15 cellular contexts compared by ENCODE assay signal in genomic region chr7:70498232-70498631, GRCh38.
DNase-seq lines count a peak whose midpoint lies in the region; ATAC-seq and TF ChIP-seq lines count a peak whose summit lies in the region.
"Had no signal": no experiment of that assay in that cellular context is flagged by ENCODE, and none has a peak within 500 bp of the region (broad histone marks: within the 10 kb centered on the region; RNA-seq: fewer than 3 reads in every experiment).

No MANE protein-coding gene starts in this region.

- DNase-seq in NCI-H748 (lab: John Stamatoyannopoulos, UW; ENCODE audit: unreplicated experiment): peak; percentile 21
- DNase-seq in NCI-H748 treated with DMSO at 0.1 percent for 48 hours (lab: John Stamatoyannopoulos, UW): no peak
- DNase-seq in NCI-H187 (lab: John Stamatoyannopoulos, UW): peak; percentile 26 to 48
- DNase-seq in NCI-H69 (lab: John Stamatoyannopoulos, UW): peak; percentile 61
- no peak for DNase-seq in upper lobe of right lung
- DNase-seq in colonic mucosa: no peak
- DNase-seq in NAMALWA (ENCODE audit: low spot score): no peak
- DNase-seq in HUDEP-2 (lab: John Stamatoyannopoulos, UW; ENCODE audit: unreplicated experiment in 76 of 76): no peak
- DNase-seq: CD4-positive, CD25-positive, alpha-beta regulatory T cell; GM23248; NCI-H2227 treated with DMSO at 0.1 percent for 48 hours; NCI-H82; Peyer's patch; SHP77; T-helper 17 cell had no signal

- H3K36me3 ChIP-seq in upper lobe of right lung: no peaks in the 10 kb centered on the region
- H3K36me3 ChIP-seq in colonic mucosa: no peaks in the 10 kb centered on the region
- H3K36me3 ChIP-seq: Peyer's patch had no signal

- H3K27ac ChIP-seq in upper lobe of right lung (no peak overlapping the region), colonic mucosa (no peak overlapping the region)
- H3K27ac ChIP-seq: GM23248, Peyer's patch had no signal

- TF ChIP-seq CTCF in upper lobe of right lung (IDR thresholded peaks at IDR 0.05): no peak
- TF ChIP-seq CTCF in colonic mucosa (IDR thresholded peaks at IDR 0.05): no peak

- H3K9ac ChIP-seq in colonic mucosa (ENCODE audit: low read depth in 2 of 2, low read length in 2 of 2): no peak overlapping the region
- H3K9ac ChIP-seq: GM23248 had no signal

- H3K9me3 ChIP-seq in upper lobe of right lung (no peaks in the 10 kb centered on the region), colonic mucosa (no peaks in the 10 kb centered on the region)
- H3K9me3 ChIP-seq: Peyer's patch had no signal

- H3K4me3 ChIP-seq in upper lobe of right lung (no peak overlapping the region), colonic mucosa (no peak overlapping the region)
- H3K4me3 ChIP-seq: GM23248, Peyer's patch had no signal

- H3K27me3 ChIP-seq in upper lobe of right lung (no peaks in the 10 kb centered on the region), colonic mucosa (no peaks in the 10 kb centered on the region)
- H3K27me3 ChIP-seq: Peyer's patch had no signal

- H3K4me1 ChIP-seq in upper lobe of right lung (no peaks in the 10 kb centered on the region), colonic mucosa (no peaks in the 10 kb centered on the region)
- H3K4me1 ChIP-seq: Peyer's patch had no signal

- no peak for ATAC-seq in upper lobe of right lung
- ATAC-seq: T-helper 17 cell had no signal

- intact Hi-C loops in upper lobe of right lung (cut with DNase I): no loop called here
- intact Hi-C loops in colonic mucosa (cut with DNase I): no loop called here

Comparison
In these comparisons a context has a peak if more than half of its experiments do, and no peak if none do; other contexts are left out.
1. DNase-seq: peak in NCI-H748 (single experiment), NCI-H187 (2 of 2) and NCI-H69 (single experiment); none in NCI-H748 treated with DMSO at 0.1 percent for 48 hours (single experiment), upper lobe of right lung (single experiment), colonic mucosa (single experiment), NAMALWA (single experiment) and HUDEP-2 (0 of 76).